1 cellular context compared by ENCODE assay signal in genomic region chr2:102240640-102241370, GRCh38.
TF ChIP-seq lines count a peak whose summit lies in the region.

No MANE protein-coding gene starts in this region.

TF ChIP-seq in HepG2, 621 proteins besides CTCF, POLR2A, EP300 and RAD21 (continued from another document and continues in another):
- TF ChIP-seq NR2F6 (IDR thresholded peaks at IDR 0.05), result peak; percentile 81
- TF ChIP-seq NR2F6 (CRISPR knock-in tag; IDR thresholded peaks at IDR 0.05), result peak; percentile 89
- TF ChIP-seq SKIL (CRISPR knock-in tag; IDR thresholded peaks at IDR 0.05; ENCODE audit: borderline replicate concordance), result no peak; the same call in 1 of the 2 replicates
- peak; percentile 36; the same call in 1 of the 2 replicates for TF ChIP-seq TFDP2 (CRISPR knock-in tag; IDR thresholded peaks at IDR 0.05)
- no peak for TF ChIP-seq ZFP37 (CRISPR knock-in tag; IDR thresholded peaks at IDR 0.05; ENCODE audit: borderline replicate concordance)
- no peak for TF ChIP-seq ZNF704 (CRISPR knock-in tag; IDR thresholded peaks at IDR 0.05; ENCODE audit: borderline replicate concordance)
- no peak for TF ChIP-seq MAFK (conservative IDR thresholded peaks at IDR 0.05 in 1 of 2, IDR thresholded peaks at IDR 0.05 in 1 of 2; ENCODE audit: low read length in 2 of 2)
- TF ChIP-seq CREM (IDR thresholded peaks at IDR 0.05), result peak; percentile 40; the same call in 1 of the 2 replicates
- no peak for TF ChIP-seq CREM (CRISPR knock-in tag; IDR thresholded peaks at IDR 0.05)
- no peak; the same call in 1 of the 2 replicates for TF ChIP-seq CBX2 (IDR thresholded peaks at IDR 0.05; ENCODE audit: low read depth, low read length)
- no peak for TF ChIP-seq CBX2 (CRISPR knock-in tag; IDR thresholded peaks at IDR 0.05; ENCODE audit: low read depth)
- TF ChIP-seq LRRFIP1 (CRISPR knock-in tag; conservative IDR thresholded peaks at IDR 0.05), result 0 out of 2 replicates have a peak, but pooled peaks have one; percentile 45
- TF ChIP-seq ZNF501 (CRISPR knock-in tag; IDR thresholded peaks at IDR 0.05), result peak; percentile 94
- no peak for TF ChIP-seq SRSF9 (IDR thresholded peaks at IDR 0.05; ENCODE audit: borderline replicate concordance, insufficient read depth, low read depth, low read length, poor library complexity, severe bottlenecking)
- TF ChIP-seq HMG20A (CRISPR knock-in tag; IDR thresholded peaks at IDR 0.05; ENCODE audit: borderline replicate concordance), result peak; percentile 88
- no peak for TF ChIP-seq ZBTB8A (CRISPR knock-in tag; IDR thresholded peaks at IDR 0.05; ENCODE audit: borderline replicate concordance, low read depth)
- 0 out of 2 replicates have a peak, but pooled peaks have one; percentile 20 for TF ChIP-seq TBX3 (IDR thresholded peaks at IDR 0.05; ENCODE audit: borderline replicate concordance)
- TF ChIP-seq ZBTB25 (CRISPR knock-in tag; IDR thresholded peaks at IDR 0.05), result peak; percentile 85; the same call in 1 of the 2 replicates
- TF ChIP-seq RXRA (CRISPR knock-in tag; IDR thresholded peaks at IDR 0.05), result peak; percentile 98
- no peak for TF ChIP-seq ZNF496 (CRISPR knock-in tag; IDR thresholded peaks at IDR 0.05; ENCODE audit: insufficient replicate concordance)
- no peak for TF ChIP-seq CERS6 (CRISPR knock-in tag; IDR thresholded peaks at IDR 0.05)
- TF ChIP-seq CREBL2 (CRISPR knock-in tag; IDR thresholded peaks at IDR 0.05; ENCODE audit: borderline replicate concordance), result no peak
- TF ChIP-seq HOMEZ (CRISPR knock-in tag; IDR thresholded peaks at IDR 0.05; ENCODE audit: low read depth), result peak; percentile 87
- TF ChIP-seq KDM6A (CRISPR knock-in tag; IDR thresholded peaks at IDR 0.05; ENCODE audit: low read depth), result 0 out of 2 replicates have a peak, but pooled peaks have one; percentile 21
- TF ChIP-seq NFYC (CRISPR knock-in tag; IDR thresholded peaks at IDR 0.05), result no peak
- no peak for TF ChIP-seq PRMT3 (CRISPR knock-in tag; IDR thresholded peaks at IDR 0.05; ENCODE audit: borderline replicate concordance, low read depth)
- TF ChIP-seq ZBTB49 (CRISPR knock-in tag; IDR thresholded peaks at IDR 0.05; ENCODE audit: borderline replicate concordance), result peak; percentile 47; the same call in 1 of the 2 replicates
- TF ChIP-seq KDM3A (CRISPR knock-in tag; IDR thresholded peaks at IDR 0.05; ENCODE audit: low read depth), result peak; percentile 98
- TF ChIP-seq GABPA (IDR thresholded peaks at IDR 0.05; ENCODE audit: low read depth, low read length), result no peak
- TF ChIP-seq GABPA (CRISPR knock-in tag; IDR thresholded peaks at IDR 0.05; ENCODE audit: low read depth), result 0 out of 2 replicates have a peak, but pooled peaks have one; percentile 32
- TF ChIP-seq FOXK2 (IDR thresholded peaks at IDR 0.05), result no peak
- no peak for TF ChIP-seq ZNF615 (CRISPR knock-in tag; IDR thresholded peaks at IDR 0.05; ENCODE audit: borderline replicate concordance)
- TF ChIP-seq ZNF605 (CRISPR knock-in tag; IDR thresholded peaks at IDR 0.05), result peak; percentile 90
- TF ChIP-seq ZSCAN21 (CRISPR knock-in tag; IDR thresholded peaks at IDR 0.05; ENCODE audit: borderline replicate concordance), result no peak; the same call in 1 of the 2 replicates
- no peak for TF ChIP-seq ZNF446 (CRISPR knock-in tag; IDR thresholded peaks at IDR 0.05)
- no peak for TF ChIP-seq ZNF562 (CRISPR knock-in tag; IDR thresholded peaks at IDR 0.05; ENCODE audit: borderline replicate concordance)
- 0 out of 2 replicates have a peak, but pooled peaks have one; percentile 49 for TF ChIP-seq ZNF761 (CRISPR knock-in tag; conservative IDR thresholded peaks at IDR 0.05)
- no peak for TF ChIP-seq PTBP1 (IDR thresholded peaks at IDR 0.05; ENCODE audit: low read depth, low read length, poor library complexity, severe bottlenecking)
- no peak for TF ChIP-seq JUNB (CRISPR knock-in tag; IDR thresholded peaks at IDR 0.05; ENCODE audit: borderline replicate concordance)
- TF ChIP-seq HOXA3 (CRISPR knock-in tag; IDR thresholded peaks at IDR 0.05), result peak; percentile 88
- TF ChIP-seq ZBTB10 (CRISPR knock-in tag; IDR thresholded peaks at IDR 0.05; ENCODE audit: borderline replicate concordance), result no peak
- TF ChIP-seq NKX3-1 (CRISPR knock-in tag; IDR thresholded peaks at IDR 0.05), result no peak; the same call in 1 of the 2 replicates
- peak; percentile 99 for TF ChIP-seq THRA (CRISPR knock-in tag; IDR thresholded peaks at IDR 0.05; ENCODE audit: borderline replicate concordance)
- no peak for TF ChIP-seq ZNF333 (CRISPR knock-in tag; IDR thresholded peaks at IDR 0.05; ENCODE audit: borderline replicate concordance)
